Comparison of ENCODE assay signal across 15 cellular contexts in the genomic region with DNA sequence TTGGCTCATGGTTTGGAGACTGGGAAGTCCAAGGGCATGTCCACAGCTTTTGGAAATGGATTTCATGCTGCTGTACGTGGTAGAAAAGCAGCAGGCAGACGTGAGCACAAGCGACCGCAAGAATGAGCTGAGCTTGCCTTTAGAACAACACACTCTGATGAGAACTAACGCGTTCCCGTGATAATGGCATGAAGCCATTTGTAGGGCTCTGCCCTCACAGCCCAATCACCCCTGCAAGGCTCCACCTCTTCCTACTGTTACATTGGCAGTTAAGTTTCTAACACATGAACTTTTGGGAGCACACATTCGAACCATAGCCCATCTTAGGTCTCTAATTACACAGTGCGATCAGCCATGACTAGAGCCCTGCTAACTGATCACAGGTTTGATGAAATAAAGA.
DNase-seq lines count a peak whose midpoint lies in the region; ATAC-seq and TF ChIP-seq lines count a peak whose summit lies in the region.
"Had no signal": no experiment of that assay in that cellular context is flagged by ENCODE, and none has a peak within 500 bp of the region (broad histone marks: within the 10 kb centered on the region; RNA-seq: fewer than 3 reads in every experiment).

No MANE protein-coding gene starts in this region.

- no peak for TF ChIP-seq EP300 in stomach (IDR thresholded peaks at IDR 0.05)

- no peak overlapping the region for H3K4me3 Mint-ChIP-seq in GM23338
- H3K4me3 Mint-ChIP-seq: activated T-helper 1 cell treated with anti-CD3 and anti-CD28 coated beads, Interleukin-12 subunit alpha, Interleukin-12 subunit beta, Interleukin-2, Interleukin-4 antibody, amounts not matched to agents 30 ng/mL and 10 ng/mL and 1 ng/mL, durations not matched to agents 14 hours and 24 hours and 36 hours; memory B cell had no signal

- H3K36me3 ChIP-seq in GM23338 (ENCODE audit: insufficient read depth) (no peaks in the 10 kb centered on the region), adipocyte (ENCODE audit: control insufficient read depth, insufficient read depth, low read length, severe bottlenecking) (no peaks in the 10 kb centered on the region), kidney epithelial cell (ENCODE audit: control insufficient read depth, insufficient read depth, low read length) (no peaks in the 10 kb centered on the region), stomach (no peaks in the 10 kb centered on the region)
- H3K36me3 ChIP-seq: BE2C, spleen had no signal

- peak overlapping the region; percentile 73; the same call in 1 of the 2 replicates for H2AFZ ChIP-seq in GM23338

- TF ChIP-seq POLR2A in stomach (IDR thresholded peaks at IDR 0.05) = no peak

- intact Hi-C loops in stomach (cut with DNase I; ENCODE audit: low total_unique reads) = no loop called here

- H3K9me2 ChIP-seq in GM23338 (ENCODE audit: insufficient read depth) = no peaks in the 10 kb centered on the region

- H3K79me2 ChIP-seq in GM23338 (replicated peaks; ENCODE audit: insufficient read depth) = no peaks in the 10 kb centered on the region

- H3K36me3 Mint-ChIP-seq in GM23338 (ENCODE audit: low read depth) = no peaks in the 10 kb centered on the region
- H3K36me3 Mint-ChIP-seq: memory B cell had no signal

- no peaks in the 10 kb centered on the region for H3K9me3 Mint-ChIP-seq in GM23338
- H3K9me3 Mint-ChIP-seq: activated T-helper 1 cell treated with anti-CD3 and anti-CD28 coated beads, Interleukin-12 subunit alpha, Interleukin-12 subunit beta, Interleukin-2, Interleukin-4 antibody, amounts not matched to agents 30 ng/mL and 10 ng/mL and 1 ng/mL, durations not matched to agents 14 hours and 24 hours and 36 hours; memory B cell had no signal

- H3K27ac ChIP-seq in GM23338 (ENCODE audit: low read depth) (no peak overlapping the region), stomach (peak overlapping the region in 4 of 5 donors; percentile 40 to 79 (median 70)), caudate nucleus (ENCODE audit: low read depth, low read length) (no peak overlapping the region)

- peak overlapping the region; percentile 74 for H3K9ac ChIP-seq in adipocyte (ENCODE audit: low read length)

- H3K27me3 Mint-ChIP-seq in GM23338 (ENCODE audit: insufficient read depth, low read depth, poor library complexity) = peaks cover 8% of the 10 kb centered on the region
- H3K27me3 Mint-ChIP-seq: memory B cell had no signal

- H3K27me3 ChIP-seq in GM23338 (ENCODE audit: insufficient read depth) (no peaks in the 10 kb centered on the region), adipocyte (replicated peaks; ENCODE audit: control insufficient read depth, insufficient read depth, low read length) (no peaks in the 10 kb centered on the region), kidney epithelial cell (ENCODE audit: control insufficient read depth, insufficient read depth, low read length) (no peaks in the 10 kb centered on the region), stomach (no peaks in the 10 kb centered on the region)
- H3K27me3 ChIP-seq: BE2C, spleen had no signal

- H3K4me2 ChIP-seq in GM23338 = peak overlapping the region; percentile 41; the same call in 1 of the 2 replicates

- no peak for DNase-seq in GM23338 (ENCODE audit: low spot score)
- DNase-seq in adipocyte (ENCODE audit: low read depth) = no peak
- peak; percentile 62 for DNase-seq in kidney epithelial cell (ENCODE audit: low read depth)
- DNase-seq in stomach = no peak
- no peak for DNase-seq in effector CD8-positive, alpha-beta T cell (lab: John Stamatoyannopoulos, UW)
- DNase-seq in germinal center (ENCODE audit: low spot score) = no peak
- DNase-seq in stimulated activated CD4-positive, alpha-beta T cell treated with anti-CD3 and anti-CD28 coated beads, Interleukin-15, amount 100 ng/mL, for 24 hours = no peak
- DNase-seq in caudate nucleus (lab: John Stamatoyannopoulos, UW) = no peak
- DNase-seq: activated CD4-positive, alpha-beta T cell treated with anti-CD3 and anti-CD28 coated beads, Interleukin-2, amount 50 U/mL, for 4 hours; amygdala; BE2C; SHP77; spleen had no signal

- TF ChIP-seq CTCF in GM23338 (conservative IDR thresholded peaks at IDR 0.05; ENCODE audit: low read depth in 2 of 2) = no peak
- TF ChIP-seq CTCF in kidney epithelial cell (IDR thresholded peaks at IDR 0.05; ENCODE audit: insufficient read depth, low read length, poor library complexity, severe bottlenecking) = no peak
- no peak for TF ChIP-seq CTCF in stomach (IDR thresholded peaks at IDR 0.05)

- H3K4me1 Mint-ChIP-seq in GM23338 = peaks cover 41% of the 10 kb centered on the region

- no peaks in the 10 kb centered on the region for H4K20me1 ChIP-seq in GM23338 (replicated peaks; ENCODE audit: insufficient read depth)

- no peaks in the 10 kb centered on the region for H3F3A ChIP-seq in GM23338 (replicated peaks; ENCODE audit: low read depth)

- no peak for ATAC-seq in GM23338

- H3K9me3 ChIP-seq in adipocyte (ENCODE audit: control insufficient read depth, low read length) = no peaks in the 10 kb centered on the region
- H3K9me3 ChIP-seq in stomach = no peaks in the 10 kb centered on the region
- H3K9me3 ChIP-seq: BE2C, spleen had no signal

- 81 to 89% (median 85%) methylated on average over 9 of the region's 9 CpGs for WGBS in stomach, 5 donors

- H3K4me3 ChIP-seq in GM23338 (no peak overlapping the region), adipocyte (ENCODE audit: low read length) (no peak overlapping the region), kidney epithelial cell (ENCODE audit: low read depth, low read length) (no peak overlapping the region), stomach (no peak overlapping the region)
- H3K4me3 ChIP-seq: spleen had no signal

- no peak overlapping the region for H3K27ac Mint-ChIP-seq in GM23338
- H3K27ac Mint-ChIP-seq: memory B cell had no signal

- H3K4me1 ChIP-seq in GM23338 (ENCODE audit: insufficient read depth) (peaks cover 23% of the 10 kb centered on the region), adipocyte (ENCODE audit: control insufficient read depth, insufficient read depth, low read length) (peaks cover 99% of the 10 kb centered on the region), stomach (peaks cover 20 to 63% (median 32%) of the 10 kb centered on the region in 4 donors)
- H3K4me1 ChIP-seq: BE2C had no signal

TF ChIP-seq in GM23338, 12 proteins besides CTCF, POLR2A, EP300 and RAD21:
- TF ChIP-seq STAT1 (IDR thresholded peaks at IDR 0.05; ENCODE audit: unreplicated experiment) (no peak), EZH2 (IDR thresholded peaks at IDR 0.05; ENCODE audit: low read depth, unreplicated experiment) (no peak), POLR2AphosphoS5 (IDR thresholded peaks at IDR 0.05; ENCODE audit: low read depth) (no peak), ZNF114 (CRISPR knock-in tag; IDR thresholded peaks at IDR 0.05) (no peak), ZNF331 (CRISPR knock-in tag; IDR thresholded peaks at IDR 0.05; ENCODE audit: low read depth) (no peak), EZH2phosphoT487 (IDR thresholded peaks at IDR 0.05; ENCODE audit: unreplicated experiment) (no peak)
- TF ChIP-seq, protein P1, sequence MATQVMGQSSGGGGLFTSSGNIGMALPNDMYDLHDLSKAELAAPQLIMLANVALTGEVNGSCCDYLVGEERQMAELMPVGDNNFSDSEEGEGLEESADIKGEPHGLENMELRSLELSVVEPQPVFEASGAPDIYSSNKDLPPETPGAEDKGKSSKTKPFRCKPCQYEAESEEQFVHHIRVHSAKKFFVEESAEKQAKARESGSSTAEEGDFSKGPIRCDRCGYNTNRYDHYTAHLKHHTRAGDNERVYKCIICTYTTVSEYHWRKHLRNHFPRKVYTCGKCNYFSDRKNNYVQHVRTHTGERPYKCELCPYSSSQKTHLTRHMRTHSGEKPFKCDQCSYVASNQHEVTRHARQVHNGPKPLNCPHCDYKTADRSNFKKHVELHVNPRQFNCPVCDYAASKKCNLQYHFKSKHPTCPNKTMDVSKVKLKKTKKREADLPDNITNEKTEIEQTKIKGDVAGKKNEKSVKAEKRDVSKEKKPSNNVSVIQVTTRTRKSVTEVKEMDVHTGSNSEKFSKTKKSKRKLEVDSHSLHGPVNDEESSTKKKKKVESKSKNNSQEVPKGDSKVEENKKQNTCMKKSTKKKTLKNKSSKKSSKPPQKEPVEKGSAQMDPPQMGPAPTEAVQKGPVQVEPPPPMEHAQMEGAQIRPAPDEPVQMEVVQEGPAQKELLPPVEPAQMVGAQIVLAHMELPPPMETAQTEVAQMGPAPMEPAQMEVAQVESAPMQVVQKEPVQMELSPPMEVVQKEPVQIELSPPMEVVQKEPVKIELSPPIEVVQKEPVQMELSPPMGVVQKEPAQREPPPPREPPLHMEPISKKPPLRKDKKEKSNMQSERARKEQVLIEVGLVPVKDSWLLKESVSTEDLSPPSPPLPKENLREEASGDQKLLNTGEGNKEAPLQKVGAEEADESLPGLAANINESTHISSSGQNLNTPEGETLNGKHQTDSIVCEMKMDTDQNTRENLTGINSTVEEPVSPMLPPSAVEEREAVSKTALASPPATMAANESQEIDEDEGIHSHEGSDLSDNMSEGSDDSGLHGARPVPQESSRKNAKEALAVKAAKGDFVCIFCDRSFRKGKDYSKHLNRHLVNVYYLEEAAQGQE (IDR thresholded peaks at IDR 0.05; ENCODE audit: unreplicated experiment) = no peak
- TF ChIP-seq, protein P2, sequence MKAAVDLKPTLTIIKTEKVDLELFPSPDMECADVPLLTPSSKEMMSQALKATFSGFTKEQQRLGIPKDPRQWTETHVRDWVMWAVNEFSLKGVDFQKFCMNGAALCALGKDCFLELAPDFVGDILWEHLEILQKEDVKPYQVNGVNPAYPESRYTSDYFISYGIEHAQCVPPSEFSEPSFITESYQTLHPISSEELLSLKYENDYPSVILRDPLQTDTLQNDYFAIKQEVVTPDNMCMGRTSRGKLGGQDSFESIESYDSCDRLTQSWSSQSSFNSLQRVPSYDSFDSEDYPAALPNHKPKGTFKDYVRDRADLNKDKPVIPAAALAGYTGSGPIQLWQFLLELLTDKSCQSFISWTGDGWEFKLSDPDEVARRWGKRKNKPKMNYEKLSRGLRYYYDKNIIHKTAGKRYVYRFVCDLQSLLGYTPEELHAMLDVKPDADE (IDR thresholded peaks at IDR 0.05) = no peak

Comparison
In these comparisons a context has a peak if more than half of its experiments do, and no peak if none do; other contexts are left out.
1. H3K27ac ChIP-seq: peak in stomach (4 of 5); none in GM23338 (single experiment) and caudate nucleus (single experiment).